In the genomic region with DNA sequence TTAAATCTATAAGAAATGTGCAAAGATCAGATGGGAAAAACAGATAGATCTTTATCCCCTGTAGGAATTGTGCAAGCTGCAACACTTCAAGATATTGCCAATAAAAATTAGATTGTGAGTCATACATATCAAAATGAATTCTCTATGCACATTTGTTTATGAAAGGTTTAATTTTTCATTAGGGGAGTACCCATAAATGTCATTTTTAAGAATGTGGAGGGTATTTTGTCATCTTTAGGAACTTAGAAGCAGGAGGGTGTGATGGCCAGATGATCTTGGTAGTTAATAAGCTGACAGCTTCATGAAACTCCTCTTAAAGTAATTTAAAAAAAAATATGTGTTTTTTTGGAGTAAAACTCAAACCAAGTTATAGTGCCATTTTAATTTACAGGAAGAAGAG, we compare ENCODE assay signal across 15 cellular contexts. TPM values are rescaled to one million over a fixed set of nuclear protein-coding genes. Genes with fewer than 3 reads are reported as not detected.
A peak's percentile ranks its signal among the peaks of the same experiment; 100 is the strongest.
DNase-seq lines count a peak whose midpoint lies in the region; ATAC-seq and TF ChIP-seq lines count a peak whose summit lies in the region.
"Had no signal": no experiment of that assay in that cellular context is flagged by ENCODE, and none has a peak within 500 bp of the region (broad histone marks: within the 10 kb centered on the region; RNA-seq: fewer than 3 reads in every experiment).

No MANE protein-coding gene starts in this region.

- peak; percentile 46 for DNase-seq in adipocyte (ENCODE audit: low read depth)
- no peak for DNase-seq in naive thymus-derived CD4-positive, alpha-beta T cell
- DNase-seq in MV-4-11 (lab: John Stamatoyannopoulos, UW): no peak
- DNase-seq in sciatic nerve (ENCODE audit: low spot score): no peak
- no peak for DNase-seq in erythroblast (lab: John Stamatoyannopoulos, UW)
- DNase-seq: activated CD4-positive, alpha-beta T cell treated with anti-CD3 and anti-CD28 coated beads for 4 hours; DMS79 treated with DMSO at 0.1 percent for 48 hours; left lung; NCI-H1048; NCI-H2227 treated with DMSO at 0.1 percent for 48 hours; occipital lobe had no signal

- H3K9ac ChIP-seq in BLaER1 (0 out of 2 replicates have a peak overlapping the region, but pooled peaks have one; percentile 90), adipocyte (ENCODE audit: low read length) (peak overlapping the region; percentile 95)

- H3K27ac Mint-ChIP-seq in naive thymus-derived CD4-positive, alpha-beta T cell: no peak overlapping the region

- H3K4me1 ChIP-seq in BLaER1 (peaks cover 37% of the 10 kb centered on the region), HEK293 (ENCODE audit: control insufficient read depth, insufficient read depth, low read length) (peaks cover 36% of the 10 kb centered on the region), adipocyte (ENCODE audit: control insufficient read depth, insufficient read depth, low read length) (peaks cover 34% of the 10 kb centered on the region)
- peaks cover 26 to 43% of the 10 kb centered on the region in 2 donors for H3K4me1 ChIP-seq in naive thymus-derived CD4-positive, alpha-beta T cell (ENCODE audit: control insufficient read depth in 2 of 2, insufficient read depth in 2 of 2, low read length in 2 of 2)

- intact Hi-C loops in naive thymus-derived CD4-positive, alpha-beta T cell (cut with micrococcal nuclease): loop anchor here (5.0 to 10.0 kb wide), 4 partner anchors 40 to 1552 kb away; a partner anchor contains a TSS
- intact Hi-C loops in sciatic nerve (cut with DNase I): no loop called here

- peaks cover 0 to 13% (median 9%) of the 10 kb centered on the region in 5 donors for H3K36me3 Mint-ChIP-seq in naive thymus-derived CD4-positive, alpha-beta T cell

- H3K27ac ChIP-seq in BLaER1: no peak overlapping the region
- H3K27ac ChIP-seq in HEK293 (ENCODE audit: extremely low read depth, low read depth, low read length): no peak overlapping the region
- H3K27ac ChIP-seq in naive thymus-derived CD4-positive, alpha-beta T cell (ENCODE audit: low read depth, low read length): no peak overlapping the region

- H3K9me3 ChIP-seq in BLaER1 (no peaks in the 10 kb centered on the region), HEK293 (ENCODE audit: control insufficient read depth, insufficient read depth, low read depth, low read length) (no peaks in the 10 kb centered on the region), adipocyte (ENCODE audit: control insufficient read depth, low read length) (no peaks in the 10 kb centered on the region)
- no peaks in the 10 kb centered on the region for H3K9me3 ChIP-seq in naive thymus-derived CD4-positive, alpha-beta T cell (ENCODE audit: control insufficient read depth in 2 of 3, low read length in 3 of 3)
- H3K9me3 ChIP-seq: HAP-1, left lung had no signal

- peaks cover 0 to 5% (median 0%) of the 10 kb centered on the region in 11 donors for H3K9me3 Mint-ChIP-seq in naive thymus-derived CD4-positive, alpha-beta T cell

- POLR2A ChIA-PET in HEK293 (lab: Yijun Ruan, JAX): interaction anchor here (0.5 to 0.8 kb wide), 2 partner anchors 8 to 536 kb away, joined by 3 read pairs; no protein-coding TSS in a partner anchor
- POLR2A ChIA-PET in naive thymus-derived CD4-positive, alpha-beta T cell (lab: Charles Lee): interaction anchor here (0.7 to 2.0 kb wide), 3 partner anchors 8 to 216 kb away, joined by 3 to 4 read pairs (median 3); no protein-coding TSS in a partner anchor

- H4K20me1 ChIP-seq in BLaER1: peaks cover 77% of the 10 kb centered on the region

- no peaks in the 10 kb centered on the region for H3K27me3 ChIP-seq in BLaER1
- H3K27me3 ChIP-seq in adipocyte (replicated peaks; ENCODE audit: control insufficient read depth, insufficient read depth, low read length): no peaks in the 10 kb centered on the region
- H3K27me3 ChIP-seq in naive thymus-derived CD4-positive, alpha-beta T cell (ENCODE audit: control insufficient read depth in 2 of 2, insufficient read depth in 2 of 2, low read length in 2 of 2): no peaks in the 10 kb centered on the region
- H3K27me3 ChIP-seq: left lung had no signal

- peak overlapping the region in 9 of 10 donors; percentile 42 to 97 (median 89) for H3K4me3 Mint-ChIP-seq in naive thymus-derived CD4-positive, alpha-beta T cell

- H3K4me1 Mint-ChIP-seq in naive thymus-derived CD4-positive, alpha-beta T cell: peaks cover 42 to 70% (median 60%) of the 10 kb centered on the region in 7 donors

- TF ChIP-seq POLR2A in erythroblast (IDR thresholded peaks at IDR 0.05; ENCODE audit: low read length): no peak

- no peak for ATAC-seq in naive thymus-derived CD4-positive, alpha-beta T cell
- ATAC-seq in HG02588 (IDR thresholded peaks at IDR 0.05; ENCODE audit: unreplicated experiment) (no peak), sciatic nerve (no peak)
- ATAC-seq: left lung had no signal

- H3K4me3 ChIP-seq in BLaER1 (no peak overlapping the region), HEK293 (ENCODE audit: low read depth, low read length) (no peak overlapping the region), adipocyte (ENCODE audit: low read length) (peak overlapping the region; percentile 99)
- no peak overlapping the region for H3K4me3 ChIP-seq in naive thymus-derived CD4-positive, alpha-beta T cell (ENCODE audit: low read length)

- peaks cover 0 to 9% (median 0%) of the 10 kb centered on the region in 5 donors for H3K27me3 Mint-ChIP-seq in naive thymus-derived CD4-positive, alpha-beta T cell

- H3K36me3 ChIP-seq in BLaER1 (peaks cover 10% of the 10 kb centered on the region; the same call in 1 of the 2 replicates), HEK293 (ENCODE audit: control insufficient read depth in 2 of 2, insufficient read depth in 1 of 2, low read length in 2 of 2) (peaks cover 0 to 8% of the 10 kb centered on the region in 2 experiments; a peak in 1 of 3 replicates), adipocyte (ENCODE audit: control insufficient read depth, insufficient read depth, low read length, severe bottlenecking) (peaks cover 3% of the 10 kb centered on the region)
- H3K36me3 ChIP-seq in naive thymus-derived CD4-positive, alpha-beta T cell (ENCODE audit: control insufficient read depth in 2 of 3, insufficient read depth in 3 of 3, low read length in 3 of 3): peaks cover 0 to 11% (median 0%) of the 10 kb centered on the region in 3 experiments
- H3K36me3 ChIP-seq: HAP-1 had no signal

- TF ChIP-seq CTCF in HEK293 (tag by site-specific recombination; IDR thresholded peaks at IDR 0.05): no peak

- H3K4me2 ChIP-seq in BLaER1: peak overlapping the region; percentile 74

- CTCF ChIA-PET in HEK293 (lab: Yijun Ruan, JAX): interaction anchor here (0.8 to 1.7 kb wide), 2 partner anchors 20 to 134 kb away, joined by 3 to 4 read pairs; no protein-coding TSS in a partner anchor
- CTCF ChIA-PET in naive thymus-derived CD4-positive, alpha-beta T cell (lab: Charles Lee): no interaction called here

TF ChIP-seq in HEK293, 187 proteins besides CTCF, POLR2A, EP300 and RAD21:
- TF ChIP-seq, protein P1, sequence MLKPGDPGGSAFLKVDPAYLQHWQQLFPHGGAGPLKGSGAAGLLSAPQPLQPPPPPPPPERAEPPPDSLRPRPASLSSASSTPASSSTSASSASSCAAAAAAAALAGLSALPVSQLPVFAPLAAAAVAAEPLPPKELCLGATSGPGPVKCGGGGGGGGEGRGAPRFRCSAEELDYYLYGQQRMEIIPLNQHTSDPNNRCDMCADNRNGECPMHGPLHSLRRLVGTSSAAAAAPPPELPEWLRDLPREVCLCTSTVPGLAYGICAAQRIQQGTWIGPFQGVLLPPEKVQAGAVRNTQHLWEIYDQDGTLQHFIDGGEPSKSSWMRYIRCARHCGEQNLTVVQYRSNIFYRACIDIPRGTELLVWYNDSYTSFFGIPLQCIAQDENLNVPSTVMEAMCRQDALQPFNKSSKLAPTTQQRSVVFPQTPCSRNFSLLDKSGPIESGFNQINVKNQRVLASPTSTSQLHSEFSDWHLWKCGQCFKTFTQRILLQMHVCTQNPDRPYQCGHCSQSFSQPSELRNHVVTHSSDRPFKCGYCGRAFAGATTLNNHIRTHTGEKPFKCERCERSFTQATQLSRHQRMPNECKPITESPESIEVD (tag by site-specific recombination; IDR thresholded peaks at IDR 0.05): peak; percentile 90
- no peak for TF ChIP-seq MYNN (tag by site-specific recombination; IDR thresholded peaks at IDR 0.05; ENCODE audit: borderline replicate concordance)

RNA-seq across cellular contexts. Expression of a gene that starts 3.0 kb away (rescaled TPM):
- 100 to 1,000 TPM in 1 of 5 experiments, 10 to 100 TPM in 4; 41.3 to 103 (median 90.9) TPM for total RNA-seq in naive thymus-derived CD4-positive, alpha-beta T cell
- polyA plus RNA-seq in naive thymus-derived CD4-positive, alpha-beta T cell: 100 to 1,000 TPM; 154 to 155 TPM
- 59.9 TPM for total RNA-seq in sciatic nerve
